ENCODE assay signal across 1 cellular context in genomic region chrX:80184854-80185253, GRCh38.
TF ChIP-seq lines count a peak whose summit lies in the region.

No MANE protein-coding gene starts in this region.

TF ChIP-seq in GM12878, 131 proteins besides CTCF, POLR2A, EP300 and RAD21 (continued from another document):
- no peak for TF ChIP-seq CUX1 (IDR thresholded peaks at IDR 0.05; ENCODE audit: insufficient replicate concordance, low read depth, low read length)
